ENCODE assay signal across 18 cellular contexts in genomic region chr18:29840101-29840500, GRCh38.
DNase-seq lines count a peak whose midpoint lies in the region; TF ChIP-seq lines count a peak whose summit lies in the region.
"Had no signal": no experiment of that assay in that cellular context is flagged by ENCODE, and none has a peak within 500 bp of the region (broad histone marks: within the 10 kb centered on the region; RNA-seq: fewer than 3 reads in every experiment).

No MANE protein-coding gene starts in this region.

- H3K9me3 ChIP-seq in endodermal cell (ENCODE audit: control insufficient read depth, low read length) (no peaks in the 10 kb centered on the region), osteoblast (ENCODE audit: low read depth, low read length) (no peaks in the 10 kb centered on the region)
- H3K9me3 ChIP-seq: right atrium auricular region had no signal

- no peak overlapping the region for H3K9ac ChIP-seq in endodermal cell (ENCODE audit: extremely low read depth, low read length, poor library complexity, severe bottlenecking)
- H3K9ac ChIP-seq: BLaER1 had no signal

- no peaks in the 10 kb centered on the region for H3K9me3 Mint-ChIP-seq in endodermal cell

- no peaks in the 10 kb centered on the region for H4K20me1 ChIP-seq in osteoblast (ENCODE audit: insufficient read depth, low read length)
- H4K20me1 ChIP-seq: BLaER1 had no signal

- no peaks in the 10 kb centered on the region for H3K36me3 Mint-ChIP-seq in endodermal cell (ENCODE audit: low read depth)
- H3K36me3 Mint-ChIP-seq: naive B cell had no signal

- H3K27ac ChIP-seq in endodermal cell (ENCODE audit: low read depth, low read length), result no peak overlapping the region
- H3K27ac ChIP-seq in dorsolateral prefrontal cortex, result no peak overlapping the region
- H3K27ac ChIP-seq in osteoblast (ENCODE audit: low read depth, low read length), result no peak overlapping the region
- H3K27ac ChIP-seq: BLaER1, right atrium auricular region had no signal

- no peaks in the 10 kb centered on the region for H3K79me2 ChIP-seq in osteoblast (ENCODE audit: insufficient read depth, low read length)

- H3K36me3 ChIP-seq in endodermal cell (ENCODE audit: control insufficient read depth, insufficient read depth, low read length), result no peaks in the 10 kb centered on the region
- H3K36me3 ChIP-seq in osteoblast (ENCODE audit: insufficient read depth, low read length), result no peaks in the 10 kb centered on the region
- H3K36me3 ChIP-seq: BLaER1, right atrium auricular region had no signal

- H3K27me3 Mint-ChIP-seq in endodermal cell (ENCODE audit: insufficient read depth), result no peaks in the 10 kb centered on the region
- H3K27me3 Mint-ChIP-seq: naive B cell; stimulated activated naive CD8-positive, alpha-beta T cell treated with anti-CD3 and anti-CD28 coated beads, Interleukin-15, Interleukin-2, amounts not matched to agents 100 ng/mL and 50 ng/mL, for 24 hours had no signal

- H3K4me2 ChIP-seq in osteoblast (ENCODE audit: insufficient read depth, low read length), result no peak overlapping the region
- H3K4me2 ChIP-seq: BLaER1 had no signal

- DNase-seq in COLO829 (ENCODE audit: low spot score), result peak; percentile 5
- peak; percentile 49 for DNase-seq in HS-5 (ENCODE audit: low read depth)
- peak; percentile 58 for DNase-seq in astrocyte of the hippocampus (ENCODE audit: low read depth, low spot score)
- peak; percentile 74 for DNase-seq in iris pigment epithelial cell (ENCODE audit: low read depth)
- no peak for DNase-seq in endodermal cell
- no peak for DNase-seq in dorsolateral prefrontal cortex
- no peak for DNase-seq in activated CD8-positive, alpha-beta memory T cell treated with anti-CD3 and anti-CD28 coated beads, Interleukin-2, amount 50 U/mL, for 4 hours
- no peak for DNase-seq in osteoblast (ENCODE audit: insufficient read length, low spot score, missing footprints)
- DNase-seq: activated CD4-positive, alpha-beta T cell treated with anti-CD3 and anti-CD28 coated beads for 48 hours; GDM1; KBM-7; left cardiac atrium; naive B cell; NCI-H1930 had no signal

- no peak overlapping the region for H3K4me3 ChIP-seq in endodermal cell (ENCODE audit: low read length)
- H3K4me3 ChIP-seq in dorsolateral prefrontal cortex, result no peak overlapping the region
- no peak overlapping the region for H3K4me3 ChIP-seq in osteoblast (ENCODE audit: insufficient read depth, low read length)
- H3K4me3 ChIP-seq: BLaER1, right atrium auricular region had no signal

- intact Hi-C loops in dorsolateral prefrontal cortex (cut with DNase I), result no loop called here

- no peak overlapping the region for H2AFZ ChIP-seq in osteoblast (ENCODE audit: low read length)

- H3K27me3 ChIP-seq in endodermal cell (ENCODE audit: control insufficient read depth, insufficient read depth, low read length, poor library complexity, severe bottlenecking), result no peaks in the 10 kb centered on the region
- no peaks in the 10 kb centered on the region for H3K27me3 ChIP-seq in dorsolateral prefrontal cortex
- H3K27me3 ChIP-seq in osteoblast (ENCODE audit: insufficient read depth, low read length), result no peaks in the 10 kb centered on the region
- H3K27me3 ChIP-seq: BLaER1, right atrium auricular region had no signal

- H3K4me1 Mint-ChIP-seq in endodermal cell, result no peaks in the 10 kb centered on the region
- H3K4me1 Mint-ChIP-seq: naive B cell had no signal

- no peaks in the 10 kb centered on the region for H3K4me1 ChIP-seq in endodermal cell (ENCODE audit: control insufficient read depth, insufficient read depth, low read length)
- no peaks in the 10 kb centered on the region for H3K4me1 ChIP-seq in osteoblast (ENCODE audit: insufficient read depth, low read length)
- H3K4me1 ChIP-seq: BLaER1, right atrium auricular region had no signal

- no peak overlapping the region for H3K27ac Mint-ChIP-seq in endodermal cell
- H3K27ac Mint-ChIP-seq: activated T-helper 1 cell treated with anti-CD3 and anti-CD28 coated beads, Interleukin-12 subunit alpha, Interleukin-12 subunit beta, Interleukin-2, Interleukin-4 antibody, amounts not matched to agents 30 ng/mL and 10 ng/mL and 1 ng/mL, durations not matched to agents 14 hours and 24 hours and 36 hours; naive B cell; stimulated activated naive CD8-positive, alpha-beta T cell treated with anti-CD3 and anti-CD28 coated beads, Interleukin-15, Interleukin-2, amounts not matched to agents 100 ng/mL and 50 ng/mL, for 24 hours had no signal

- TF ChIP-seq CTCF in endodermal cell (conservative IDR thresholded peaks at IDR 0.05), result no peak
- no peak for TF ChIP-seq CTCF in dorsolateral prefrontal cortex (IDR thresholded peaks at IDR 0.05 in 54 of 56, conservative IDR thresholded peaks at IDR 0.05 in 2 of 56; ENCODE audit: low read depth in 1 of 56, partially characterized antibody in 56 of 56)
- no peak for TF ChIP-seq CTCF in osteoblast (IDR thresholded peaks at IDR 0.05; ENCODE audit: extremely low read depth, low read depth, low read length)

- H3K4me3 Mint-ChIP-seq in endodermal cell, result no peak overlapping the region
- H3K4me3 Mint-ChIP-seq: activated T-helper 1 cell treated with anti-CD3 and anti-CD28 coated beads, Interleukin-12 subunit alpha, Interleukin-12 subunit beta, Interleukin-2, Interleukin-4 antibody, amounts not matched to agents 30 ng/mL and 10 ng/mL and 1 ng/mL, durations not matched to agents 14 hours and 24 hours and 36 hours; naive B cell; stimulated activated naive CD8-positive, alpha-beta T cell treated with anti-CD3 and anti-CD28 coated beads, Interleukin-15, Interleukin-2, amounts not matched to agents 100 ng/mL and 50 ng/mL, for 24 hours had no signal

Comparison
In these comparisons a context has a peak if more than half of its experiments do, and no peak if none do; other contexts are left out.
1. DNase-seq: peak in COLO829 (single experiment), HS-5 (single experiment), astrocyte of the hippocampus (single experiment) and iris pigment epithelial cell (single experiment); none in endodermal cell (single experiment), dorsolateral prefrontal cortex (0 of 10), activated CD8-positive, alpha-beta memory T cell treated with anti-CD3 and anti-CD28 coated beads, Interleukin-2, amount 50 U/mL, for 4 hours (single experiment) and osteoblast (single experiment).